8 cellular contexts compared by ENCODE assay signal in genomic region chr15:74540135-74540760, GRCh38. TPM values are rescaled to one million over a fixed set of nuclear protein-coding genes. Genes with fewer than 3 reads are reported as not detected.
DNase-seq lines count a peak whose midpoint lies in the region; ATAC-seq, FAIRE-seq and TF ChIP-seq lines count a peak whose summit lies in the region.

No MANE protein-coding gene starts in this region.

- no peaks in the 10 kb centered on the region for H3K27me3 Mint-ChIP-seq in activated CD4-positive, alpha-beta T cell treated with anti-CD3 and anti-CD28 coated beads, Interleukin-2, amount 10 ng/mL, durations not matched to agents 7 days and 5 days
- H3K27me3 Mint-ChIP-seq in astrocyte (ENCODE audit: low read depth, unreplicated experiment): peaks cover 9% of the 10 kb centered on the region

- H3K4me2 ChIP-seq in astrocyte (ENCODE audit: low read length) (peak overlapping the region; percentile 94), HepG2 (ENCODE audit: low read depth, low read length) (peak overlapping the region; percentile 83)

- H3K4me3 Mint-ChIP-seq in activated CD4-positive, alpha-beta T cell treated with anti-CD3 and anti-CD28 coated beads, Interleukin-2, amount 10 ng/mL, durations not matched to agents 7 days and 5 days: peak overlapping the region; percentile 92
- peak overlapping the region; percentile 96 for H3K4me3 Mint-ChIP-seq in astrocyte (ENCODE audit: unreplicated experiment)

- CTCF ChIA-PET in activated CD4-positive, alpha-beta T cell treated with anti-CD3 and anti-CD28 coated beads, Interleukin-2, amount 10 ng/mL, durations not matched to agents 7 days and 5 days (lab: Charles Lee): interaction anchor here (0.6 to 1.7 kb wide), 7 partner anchors 10 to 548 kb away, joined by 3 to 6 read pairs (median 4); partner anchors contain the start of gene STOML1
- CTCF ChIA-PET in HepG2 (lab: Yijun Ruan, JAX; ENCODE audit: low intra/inter-chr PET ratio, low total read pairs): no interaction called here

- H3K9ac ChIP-seq in astrocyte (ENCODE audit: low read length): peak overlapping the region; percentile 92
- H3K9ac ChIP-seq in HepG2 (ENCODE audit: insufficient read depth, low read depth, low read length): peak overlapping the region; percentile 81

- no peak for TF ChIP-seq CTCF in astrocyte (IDR thresholded peaks at IDR 0.05; ENCODE audit: insufficient read depth, low read depth, low read length)
- TF ChIP-seq CTCF in HepG2 (CRISPR knock-in tag; IDR thresholded peaks at IDR 0.05): no peak
- no peak for TF ChIP-seq CTCF in transverse colon (IDR thresholded peaks at IDR 0.05)

- TF ChIP-seq EP300 in HepG2 (IDR thresholded peaks at IDR 0.05; ENCODE audit: low read depth in 2 of 2, low read length in 2 of 2) (no peak), HepG2 (CRISPR knock-in tag; IDR thresholded peaks at IDR 0.05; ENCODE audit: borderline replicate concordance) (no peak), transverse colon (IDR thresholded peaks at IDR 0.05; ENCODE audit: low read depth) (no peak)

- TF ChIP-seq POLR2A in HepG2 (IDR thresholded peaks at IDR 0.05; ENCODE audit: insufficient read depth in 1 of 2, low read depth in 2 of 2, low read length in 2 of 2): no peak
- no peak for TF ChIP-seq POLR2A in transverse colon (IDR thresholded peaks at IDR 0.05)

- WGBS in HepG2 (ENCODE audit: low lambda C conversion rate): 1% methylated on average over 19 of the region's 19 CpGs
- WGBS in transverse colon (ENCODE audit: low coverage in 1 of 2), 2 donors: 2% methylated on average over 12 to 19 of the region's 19 CpGs

- H2AFZ ChIP-seq in astrocyte (ENCODE audit: low read depth, low read length) (peak overlapping the region; percentile 81), HepG2 (ENCODE audit: low read length) (peak overlapping the region; percentile 84)

- TSS peak; percentile 100 for BruUV-seq in HepG2 (replicated peaks; lab: Mats Ljungman, UMichigan)

- H3K9me3 ChIP-seq in astrocyte (ENCODE audit: insufficient read depth, low read depth, low read length): no peaks in the 10 kb centered on the region
- H3K9me3 ChIP-seq in HepG2 (ENCODE audit: low read length): no peaks in the 10 kb centered on the region
- no peaks in the 10 kb centered on the region for H3K9me3 ChIP-seq in transverse colon

- intact Hi-C loops in HepG2 (cut with micrococcal nuclease; ENCODE audit: unreplicated experiment): no loop called here
- intact Hi-C loops in transverse colon (cut with DNase I; ENCODE audit: low total_unique reads): no loop called here

- FAIRE-seq in astrocyte (lab: Jason Lieb, UNC): no peak
- no peak for FAIRE-seq in HepG2 (lab: Jason Lieb, UNC)

- H3K27ac ChIP-seq in astrocyte (ENCODE audit: low read depth, low read length) (peak overlapping the region; percentile 83), HepG2 (ENCODE audit: extremely low read length, insufficient read depth, low read length) (peak overlapping the region; percentile 80), transverse colon (peak overlapping the region; percentile 68 to 89 (median 82))

- H4K20me1 ChIP-seq in astrocyte (ENCODE audit: insufficient read depth, low read length): peaks cover 29% of the 10 kb centered on the region
- H4K20me1 ChIP-seq in HepG2 (ENCODE audit: insufficient read depth, low read length): peaks cover 6% of the 10 kb centered on the region

- in situ Hi-C loops in HepG2 (cut with HindIII; ENCODE audit: extremely low pct_ligation_motif_present, low pct_unique_long_range_greater_than_20kb) (loop anchor here (10.0 kb wide), 1 partner anchor 245 kb away; the partner anchor contains the start of gene CSK), transverse colon (cut with MboI; ENCODE audit: low pct_ligation_motif_present in 1 of 4, low pct_unique_long_range_greater_than_20kb in 1 of 4, low sequenced_read_pairs in 3 of 4) (no loop called here)

- H3K79me2 ChIP-seq in astrocyte (ENCODE audit: insufficient read depth, low read length): peaks cover 12% of the 10 kb centered on the region
- H3K79me2 ChIP-seq in HepG2 (ENCODE audit: insufficient read depth, low read length): peaks cover 12% of the 10 kb centered on the region

- peak overlapping the region; percentile 96 for H3K27ac Mint-ChIP-seq in activated CD4-positive, alpha-beta T cell treated with anti-CD3 and anti-CD28 coated beads, Interleukin-2, amount 10 ng/mL, durations not matched to agents 7 days and 5 days
- H3K27ac Mint-ChIP-seq in astrocyte (ENCODE audit: unreplicated experiment): peak overlapping the region; percentile 82

- peak; percentile 14 for ATAC-seq in HepG2
- no peak for ATAC-seq in GM18858 (IDR thresholded peaks at IDR 0.05; ENCODE audit: unreplicated experiment)

- peak; percentile 20 for DNase-seq in activated CD4-positive, alpha-beta T cell treated with anti-CD3 and anti-CD28 coated beads, Interleukin-2, amount 10 ng/mL, durations not matched to agents 7 days and 5 days
- DNase-seq in activated CD4-positive, alpha-beta T cell treated with anti-CD3 and anti-CD28 coated beads for 4 hours: no peak
- no peak for DNase-seq in Jurkat, Clone E6-1 (ENCODE audit: low read depth, low spot score)
- DNase-seq in astrocyte (ENCODE audit: low read depth) (peak; percentile 51), HepG2 (ENCODE audit: low spot score) (peak; percentile 38), transverse colon (no peak), iPS-NIHi11 (ENCODE audit: low spot score) (no peak)

- peak overlapping the region; percentile 99 for H3K4me3 ChIP-seq in Jurkat, Clone E6-1 (ENCODE audit: low read length)
- H3K4me3 ChIP-seq in astrocyte (ENCODE audit: insufficient read depth, low read depth, low read length) (peak overlapping the region; percentile 91), HepG2 (replicated peaks in 1 of 3; ENCODE audit: insufficient read depth in 1 of 3, low read depth in 2 of 3, low read length in 3 of 3) (peak overlapping the region; percentile 70 to 91 (median 76)), transverse colon (peak overlapping the region; percentile 11 to 99 (median 92))

- no peaks in the 10 kb centered on the region for H3K36me3 ChIP-seq in astrocyte (ENCODE audit: insufficient read depth, low read length)
- no peaks in the 10 kb centered on the region; a peak in 1 of 5 replicates for H3K36me3 ChIP-seq in HepG2 (replicated peaks in 1 of 2; ENCODE audit: control insufficient read depth in 1 of 2, insufficient read depth in 2 of 2, low read length in 2 of 2)
- no peaks in the 10 kb centered on the region for H3K36me3 ChIP-seq in transverse colon

- H3K4me1 Mint-ChIP-seq in activated CD4-positive, alpha-beta T cell treated with anti-CD3 and anti-CD28 coated beads, Interleukin-2, amount 10 ng/mL, durations not matched to agents 7 days and 5 days: peaks cover 51% of the 10 kb centered on the region
- H3K4me1 Mint-ChIP-seq in astrocyte (ENCODE audit: low read depth, unreplicated experiment): peaks cover 18% of the 10 kb centered on the region

- H3K9me3 Mint-ChIP-seq in activated CD4-positive, alpha-beta T cell treated with anti-CD3 and anti-CD28 coated beads, Interleukin-2, amount 10 ng/mL, durations not matched to agents 7 days and 5 days: no peaks in the 10 kb centered on the region
- no peaks in the 10 kb centered on the region for H3K9me3 Mint-ChIP-seq in astrocyte (ENCODE audit: unreplicated experiment)

- H3K4me1 ChIP-seq in astrocyte (ENCODE audit: insufficient read depth, low read length) (peaks cover 11% of the 10 kb centered on the region), HepG2 (ENCODE audit: insufficient read depth, low read length) (peaks cover 31% of the 10 kb centered on the region), transverse colon (peaks cover 8 to 36% (median 22%) of the 10 kb centered on the region in 4 donors)

- POLR2A ChIA-PET in activated CD4-positive, alpha-beta T cell treated with anti-CD3 and anti-CD28 coated beads, Interleukin-2, amount 10 ng/mL, durations not matched to agents 7 days and 5 days (lab: Charles Lee): interaction anchor here (0.7 to 1.2 kb wide), 3 partner anchors 73 to 77 kb away, joined by 3 to 4 read pairs (median 3); partner anchors contain the start of gene CLK3
- POLR2A ChIA-PET in HepG2 (lab: Yijun Ruan, JAX): interaction anchor here (1.0 to 2.3 kb wide), 5 partner anchors 58 to 106 kb away, joined by 3 to 19 read pairs (median 7); partner anchors contain the start of gene CLK3

- no peak for TF ChIP-seq RAD21 in HepG2 (CRISPR knock-in tag; IDR thresholded peaks at IDR 0.05)

- H3K36me3 Mint-ChIP-seq in activated CD4-positive, alpha-beta T cell treated with anti-CD3 and anti-CD28 coated beads, Interleukin-2, amount 10 ng/mL, durations not matched to agents 7 days and 5 days (ENCODE audit: low read depth): peaks cover 17% of the 10 kb centered on the region
- peaks cover 4% of the 10 kb centered on the region for H3K36me3 Mint-ChIP-seq in astrocyte (ENCODE audit: low read depth, unreplicated experiment)

- no peaks in the 10 kb centered on the region for H3K27me3 ChIP-seq in astrocyte (ENCODE audit: insufficient read depth, low read length)
- H3K27me3 ChIP-seq in HepG2 (ENCODE audit: control insufficient read depth in 1 of 2, insufficient read depth in 2 of 2, low read length in 2 of 2): no peaks in the 10 kb centered on the region; a peak in 1 of 5 replicates
- H3K27me3 ChIP-seq in transverse colon: no peaks in the 10 kb centered on the region

RNA-seq across cellular contexts. Expression of gene ARID3B, which starts 0.8 kb away (rescaled TPM):
- 10 to 100 TPM; 28.3 to 29.0 TPM for total RNA-seq in activated CD4-positive, alpha-beta T cell treated with anti-CD3 and anti-CD28 coated beads, Interleukin-2, amount 10 ng/mL, durations not matched to agents 7 days and 5 days
- 19.8 TPM for polyA plus RNA-seq in Jurkat, Clone E6-1 (2012; ENCODE audit: insufficient read depth, insufficient read length)
- total RNA-seq in astrocyte: 11.9 and 18.5 TPM in 2 replicates
- total RNA-seq in HepG2 (2016; rRNA removed; fragmentation: Illumina TruSeq; extraction: Trizol): 5.3 and 7.0 TPM in 2 replicates
- total RNA-seq in HepG2 (2016; cell fraction: cytosol; rRNA removed; fragmentation: Illumina TruSeq; extraction: Trizol; ENCODE audit: low read depth): 1.7 and 2.5 TPM in 2 replicates
- 6.0 and 6.5 TPM in 2 replicates for total RNA-seq in HepG2 (2016; cell fraction: insoluble cytoplasmic fraction; rRNA removed; fragmentation: Illumina TruSeq; extraction: Trizol)
- 7.6 and 7.9 TPM in 2 replicates for total RNA-seq in HepG2 (2016; cell fraction: membrane; rRNA removed; fragmentation: Illumina TruSeq; extraction: Trizol)
- 4.8 and 7.4 TPM in 2 replicates for total RNA-seq in HepG2 (2016; cell fraction: nucleus; rRNA removed; fragmentation: Illumina TruSeq; extraction: Trizol)
- 12.8 and 14.9 TPM in 2 replicates for polyA plus RNA-seq in HepG2 (2011; rRNA removed)
- 9.2 and 10.8 TPM in 2 replicates for polyA plus RNA-seq in HepG2 (2011; cell fraction: cytosol; rRNA removed)
- 15.3 and 17.1 TPM in 2 replicates for polyA plus RNA-seq in HepG2 (2011; cell fraction: nucleus; rRNA removed)
- polyA plus RNA-seq in HepG2 (2012): 9.5 and 11.5 TPM in 2 replicates
- polyA plus RNA-seq in HepG2 (2016; cell fraction: cytosol; fragmentation: Illumina TruSeq; extraction: Trizol; ENCODE audit: low read depth): 2.9 TPM in 2 replicates
- 9.5 and 11.4 TPM in 2 replicates for polyA plus RNA-seq in HepG2 (2016; cell fraction: insoluble cytoplasmic fraction; fragmentation: Illumina TruSeq; extraction: Trizol; ENCODE audit: low read depth)
- polyA plus RNA-seq in HepG2 (2016; cell fraction: membrane; fragmentation: Illumina TruSeq; extraction: Trizol; ENCODE audit: low read depth): 8.3 and 9.3 TPM in 2 replicates
- polyA plus RNA-seq in HepG2 (2016; cell fraction: nucleus; fragmentation: Illumina TruSeq; extraction: Trizol; ENCODE audit: insufficient read depth, low read depth): 13.5 and 14.3 TPM in 2 replicates
- 8.2 and 20.2 TPM in 2 replicates for polyA minus RNA-seq in HepG2 (2011; rRNA and poly(A)+ RNA removed; ENCODE audit: low replicate concordance)
- polyA minus RNA-seq in HepG2 (2011; cell fraction: cytosol; rRNA and poly(A)+ RNA removed): 11.2 and 12.2 TPM in 2 replicates
- polyA minus RNA-seq in HepG2 (2011; cell fraction: nucleus; rRNA and poly(A)+ RNA removed): 10.7 and 11.1 TPM in 2 replicates
- total RNA-seq in transverse colon: 10 to 100 TPM in 3 of 4 donors, 1 to 10 TPM in 1; 9.6 to 25.8 (median 12.5) TPM

Comparison
In these comparisons a context has a peak if more than half of its experiments do, and no peak if none do; other contexts are left out.
1. DNase-seq: peak in activated CD4-positive, alpha-beta T cell treated with anti-CD3 and anti-CD28 coated beads, Interleukin-2, amount 10 ng/mL, durations not matched to agents 7 days and 5 days (single experiment), astrocyte (single experiment) and HepG2 (single experiment); none in activated CD4-positive, alpha-beta T cell treated with anti-CD3 and anti-CD28 coated beads for 4 hours (0 of 2), Jurkat, Clone E6-1 (single experiment), transverse colon (single experiment) and iPS-NIHi11 (single experiment).
2. Peak in every context shown above with its lines, with median percentiles within 50 percentile points of each other: H3K4me3 ChIP-seq and H3K27ac ChIP-seq.